In the genomic region with DNA sequence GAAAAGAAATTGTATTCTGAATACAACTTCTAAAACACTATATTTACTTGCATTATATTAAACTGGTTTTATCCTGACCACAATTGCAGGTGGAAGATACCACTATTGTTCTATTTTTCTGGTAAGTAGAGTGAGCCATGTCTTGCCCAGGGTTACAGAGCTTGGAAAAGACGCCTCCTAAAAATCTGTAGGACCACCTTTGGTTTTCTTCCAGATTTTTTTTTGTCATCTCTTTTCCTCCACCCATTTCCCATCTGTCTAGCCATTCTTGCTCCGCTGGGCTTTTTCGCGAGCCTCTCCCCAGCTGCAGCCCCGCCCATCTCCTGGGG, we compare ENCODE assay signal across 8 cellular contexts. TPM values are rescaled to one million over a fixed set of nuclear protein-coding genes. Genes with fewer than 3 reads are reported as not detected.
DNase-seq lines count a peak whose midpoint lies in the region; ATAC-seq and TF ChIP-seq lines count a peak whose summit lies in the region.

No MANE protein-coding gene starts in this region.

- no peaks in the 10 kb centered on the region for H3K9me2 ChIP-seq in OCI-LY7 (ENCODE audit: insufficient read depth, low read length)

- no peaks in the 10 kb centered on the region for H3K27me3 ChIP-seq in esophagus muscularis mucosa

- no peak overlapping the region for H3K27ac ChIP-seq in OCI-LY7 (ENCODE audit: low read depth, low read length, poor library complexity, severe bottlenecking)
- peak overlapping the region; percentile 95 to 99 (median 98) for H3K27ac ChIP-seq in esophagus muscularis mucosa (replicated peaks in 1 of 4)

- no peak overlapping the region; the same call in 1 of the 2 replicates for H2AFZ ChIP-seq in OCI-LY7 (ENCODE audit: low read length)

- peaks cover 16% of the 10 kb centered on the region; the same call in 1 of the 2 replicates for H3K79me2 ChIP-seq in OCI-LY7 (ENCODE audit: insufficient read depth, low read depth, low read length)

- no peak for ATAC-seq in stimulated activated memory B cell treated with anti-CD40 and anti-IgM and Interleukin-4, amounts not matched to agents 10 μg/mL and 1 μg/mL and 100 μg/mL, for 72 hours
- ATAC-seq in HG03342 (IDR thresholded peaks at IDR 0.05; ENCODE audit: unreplicated experiment) = no peak
- ATAC-seq in HG03135 (IDR thresholded peaks at IDR 0.05; ENCODE audit: unreplicated experiment) = no peak

- no peak for TF ChIP-seq EP300 in esophagus muscularis mucosa (IDR thresholded peaks at IDR 0.05)

- WGBS in esophagus muscularis mucosa = 0% methylated on average over 5 of the region's 5 CpGs

- H3K4me3 Mint-ChIP-seq in stimulated activated memory B cell treated with anti-CD40 and anti-IgM and Interleukin-4, amounts not matched to agents 10 μg/mL and 1 μg/mL and 100 μg/mL, for 72 hours = peak overlapping the region; percentile 94

- H3K36me3 Mint-ChIP-seq in stimulated activated memory B cell treated with anti-CD40 and anti-IgM and Interleukin-4, amounts not matched to agents 10 μg/mL and 1 μg/mL and 100 μg/mL, for 72 hours = no peaks in the 10 kb centered on the region

- peak overlapping the region; percentile 91 for H3K27ac Mint-ChIP-seq in stimulated activated memory B cell treated with anti-CD40 and anti-IgM and Interleukin-4, amounts not matched to agents 10 μg/mL and 1 μg/mL and 100 μg/mL, for 72 hours

- TF ChIP-seq CTCF in OCI-LY7 (conservative IDR thresholded peaks at IDR 0.05; ENCODE audit: low read length) (no peak), esophagus muscularis mucosa (IDR thresholded peaks at IDR 0.05) (no peak)

- no peak for TF ChIP-seq POLR2A in esophagus muscularis mucosa (IDR thresholded peaks at IDR 0.05; ENCODE audit: low read depth)

- H3K9me3 Mint-ChIP-seq in stimulated activated memory B cell treated with anti-CD40 and anti-IgM and Interleukin-4, amounts not matched to agents 10 μg/mL and 1 μg/mL and 100 μg/mL, for 72 hours = no peaks in the 10 kb centered on the region

- H3K36me3 ChIP-seq in OCI-LY7 (ENCODE audit: insufficient read depth, low read length) (no peaks in the 10 kb centered on the region), esophagus muscularis mucosa (no peaks in the 10 kb centered on the region)

- H3K4me3 ChIP-seq in OCI-LY7 (ENCODE audit: low read depth, low read length, poor library complexity, severe bottlenecking) = peak overlapping the region; percentile 98
- peak overlapping the region; percentile 98 to 100 (median 99) for H3K4me3 ChIP-seq in esophagus muscularis mucosa

- peak; percentile 60 for DNase-seq in NCI-H82 treated with DMSO at 0.1 percent for 48 hours (lab: John Stamatoyannopoulos, UW; ENCODE audit: unreplicated experiment)
- no peak for DNase-seq in NCI-H82 (lab: John Stamatoyannopoulos, UW)
- DNase-seq in OCI-LY7 (ENCODE audit: low spot score) = no peak
- no peak for DNase-seq in esophagus muscularis mucosa (ENCODE audit: extremely low spot score)
- no peak for DNase-seq in NCI-H2107 (lab: John Stamatoyannopoulos, UW)

- H3K4me2 ChIP-seq in OCI-LY7 (ENCODE audit: low read length) = peak overlapping the region; percentile 50

- intact Hi-C loops in OCI-LY7 (cut with micrococcal nuclease; ENCODE audit: unreplicated experiment) (loop anchor here (2.0 to 5.0 kb wide), 2 partner anchors 44 to 115 kb away; a partner anchor contains a TSS), esophagus muscularis mucosa (cut with DNase I) (loop anchor here (5.0 kb wide), 3 partner anchors 45 to 120 kb away; a partner anchor contains a TSS)

- CTCF ChIA-PET in OCI-LY7 (lab: Charles Lee; ENCODE audit: unreplicated experiment) = no interaction called here

- H3K9me3 ChIP-seq in OCI-LY7 (ENCODE audit: low read length) (no peaks in the 10 kb centered on the region), esophagus muscularis mucosa (no peaks in the 10 kb centered on the region)

- no peaks in the 10 kb centered on the region for H4K20me1 ChIP-seq in OCI-LY7 (ENCODE audit: insufficient read depth, low read length)

- no TSS peak for BruUV-seq in OCI-LY7 (replicated peaks; lab: Mats Ljungman, UMichigan)

- peaks cover 7% of the 10 kb centered on the region for H3K4me1 Mint-ChIP-seq in stimulated activated memory B cell treated with anti-CD40 and anti-IgM and Interleukin-4, amounts not matched to agents 10 μg/mL and 1 μg/mL and 100 μg/mL, for 72 hours

- POLR2A ChIA-PET in OCI-LY7 (lab: Charles Lee) = interaction anchor here (0.7 kb wide), 2 partner anchors 40 to 138 kb away, joined by 4 to 5 read pairs; no protein-coding TSS in a partner anchor

- H3K4me1 ChIP-seq in OCI-LY7 (ENCODE audit: insufficient read depth, low read length, poor library complexity, severe bottlenecking) (peaks cover 5% of the 10 kb centered on the region), esophagus muscularis mucosa (peaks cover 37 to 44% (median 40%) of the 10 kb centered on the region in 4 donors)

- H3K27me3 Mint-ChIP-seq in stimulated activated memory B cell treated with anti-CD40 and anti-IgM and Interleukin-4, amounts not matched to agents 10 μg/mL and 1 μg/mL and 100 μg/mL, for 72 hours = no peaks in the 10 kb centered on the region

RNA-seq across cellular contexts. Expression of a gene that starts 0.3 kb away (rescaled TPM):
- total RNA-seq in OCI-LY7 (2014; rRNA removed; shearing (Covaris generic)) = 10.9 and 22.2 TPM in 2 replicates
- total RNA-seq in OCI-LY7 (2022) (17.6 and 24.4 TPM in 2 replicates), esophagus muscularis mucosa (10 to 100 TPM; 33.5 to 46.5 (median 40.8) TPM)

RNA-seq across cellular contexts. Expression of a gene that starts 44.6 kb away (rescaled TPM):
- 40.2 and 44.1 TPM in 2 replicates for total RNA-seq in OCI-LY7 (2014; rRNA removed; shearing (Covaris generic))
- total RNA-seq in OCI-LY7 (2022) = 68.8 and 75.0 TPM in 2 replicates
- 10 to 100 TPM; 20.5 to 32.6 (median 25.1) TPM for total RNA-seq in esophagus muscularis mucosa
